Comparison of ENCODE assay signal across 24 cellular contexts in the genomic region with DNA sequence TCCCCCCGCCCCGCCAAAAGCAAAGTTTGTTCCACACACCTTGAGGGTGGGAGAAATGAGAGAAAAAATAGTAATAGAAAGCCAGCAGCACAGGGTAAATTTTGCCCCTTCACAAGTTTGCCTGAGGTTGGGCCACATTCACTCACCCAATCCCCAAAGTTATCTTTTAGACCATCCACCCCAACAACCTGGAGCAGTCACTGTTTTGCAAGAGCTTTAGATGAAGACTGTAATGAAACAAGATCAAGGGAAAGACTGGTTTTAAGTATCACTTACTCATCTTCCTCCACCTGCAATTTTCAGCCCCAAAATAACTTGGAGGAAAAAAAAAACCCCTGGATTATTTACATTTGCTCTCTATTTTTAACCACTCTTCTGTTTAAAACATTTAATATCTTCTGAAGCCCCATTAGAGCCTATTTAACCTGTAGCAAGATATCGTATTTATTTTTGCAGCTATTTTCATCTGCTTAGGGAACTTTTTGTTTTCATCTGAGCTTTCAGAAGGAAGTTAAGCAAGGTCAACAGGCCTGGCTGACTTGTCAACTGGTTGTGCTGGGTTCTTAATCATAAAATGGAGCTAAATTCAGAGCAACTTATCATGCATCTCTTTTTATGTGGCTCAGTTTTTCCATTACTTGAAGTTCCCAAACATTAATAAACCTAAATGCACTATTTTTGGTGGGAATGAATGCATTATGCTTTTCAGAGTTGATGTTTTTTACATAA. TPM values are rescaled to one million over a fixed set of nuclear protein-coding genes. Genes with fewer than 3 reads are reported as not detected.
DNase-seq lines count a peak whose midpoint lies in the region; ATAC-seq, FAIRE-seq and TF ChIP-seq lines count a peak whose summit lies in the region.
"Had no signal": no experiment of that assay in that cellular context is flagged by ENCODE, and none has a peak within 500 bp of the region (broad histone marks: within the 10 kb centered on the region; RNA-seq: fewer than 3 reads in every experiment).

No MANE protein-coding gene starts in this region.

- no peaks in the 10 kb centered on the region for H3K36me3 ChIP-seq in BLaER1 treated with 17β-estradiol and CSF1 and Interleukin-3, amounts not matched to agents 10 nM and 100 nM
- H3K36me3 ChIP-seq in MM.1S (replicated peaks; ENCODE audit: insufficient read depth, low read length) (no peaks in the 10 kb centered on the region), pancreas (no peaks in the 10 kb centered on the region)

- no peaks in the 10 kb centered on the region for H3K9me3 Mint-ChIP-seq in activated naive CD8-positive, alpha-beta T cell treated with anti-CD3 and anti-CD28 coated beads, Interleukin-2, amount 50 U/mL, for 24 hours

- no peaks in the 10 kb centered on the region for H3K36me3 Mint-ChIP-seq in activated naive CD8-positive, alpha-beta T cell treated with anti-CD3 and anti-CD28 coated beads, Interleukin-2, amount 50 U/mL, for 24 hours (ENCODE audit: low read depth)
- H3K36me3 Mint-ChIP-seq: CD4-positive, alpha-beta memory T cell had no signal

- 70% methylated on average over 3 of the region's 3 CpGs for WGBS in pancreas, 2 donors

- no peaks in the 10 kb centered on the region for H3K27me3 ChIP-seq in BLaER1 treated with 17β-estradiol and CSF1 and Interleukin-3, amounts not matched to agents 10 nM and 100 nM
- H3K27me3 ChIP-seq in MM.1S (replicated peaks; ENCODE audit: insufficient read depth, low read length) (no peaks in the 10 kb centered on the region), pancreas (peaks cover 0 to 2% (median 0%) of the 10 kb centered on the region in 4 donors)

- H4K20me1 ChIP-seq in BLaER1 treated with 17β-estradiol and CSF1 and Interleukin-3, amounts not matched to agents 10 nM and 100 nM: no peaks in the 10 kb centered on the region
- H4K20me1 ChIP-seq in MM.1S (ENCODE audit: insufficient read depth, low read length): no peaks in the 10 kb centered on the region

- no peak overlapping the region for H3K4me3 Mint-ChIP-seq in activated naive CD8-positive, alpha-beta T cell treated with anti-CD3 and anti-CD28 coated beads, Interleukin-2, amount 50 U/mL, for 24 hours
- H3K4me3 Mint-ChIP-seq: CD4-positive, alpha-beta memory T cell; nephron progenitor cell; T-helper 17 cell had no signal

- H3K4me1 Mint-ChIP-seq in activated naive CD8-positive, alpha-beta T cell treated with anti-CD3 and anti-CD28 coated beads, Interleukin-2, amount 50 U/mL, for 24 hours: peaks cover 11% of the 10 kb centered on the region
- H3K4me1 Mint-ChIP-seq: T-helper 17 cell had no signal

- peak; percentile 71 for FAIRE-seq in pancreas (lab: Jason Lieb, UNC)
- FAIRE-seq: K562, urothelium cell line had no signal

- TF ChIP-seq CTCF in MM.1S (IDR thresholded peaks at IDR 0.05; ENCODE audit: low read length): no peak
- TF ChIP-seq CTCF in pancreas (IDR thresholded peaks at IDR 0.05): no peak

- H3F3A ChIP-seq in MM.1S (ENCODE audit: insufficient read depth, low read length): no peaks in the 10 kb centered on the region; the same call in 1 of the 2 replicates

- intact Hi-C loops in pancreas (cut with DNase I): no loop called here

- peaks cover 0 to 11% (median 9%) of the 10 kb centered on the region in 10 experiments; a peak in 11 of 20 replicates for H3K4me1 ChIP-seq in BLaER1 treated with 17β-estradiol and CSF1 and Interleukin-3, amounts not matched to agents 10 nM and 100 nM
- H3K4me1 ChIP-seq in MM.1S (ENCODE audit: low read length): peaks cover 12% of the 10 kb centered on the region
- peaks cover 0 to 3% (median 0%) of the 10 kb centered on the region in 3 donors for H3K4me1 ChIP-seq in pancreas

- H3K9me3 ChIP-seq in BLaER1 treated with 17β-estradiol and CSF1 and Interleukin-3, amounts not matched to agents 10 nM and 100 nM (replicated peaks in 1 of 11): peaks cover 0 to 19% (median 9%) of the 10 kb centered on the region in 11 experiments; a peak in 12 of 22 replicates
- H3K9me3 ChIP-seq in MM.1S (replicated peaks; ENCODE audit: insufficient read depth, low read length) (no peaks in the 10 kb centered on the region), pancreas (no peaks in the 10 kb centered on the region)

- DNase-seq in MM.1S (no peak), pancreas (no peak), ecto neural progenitor cell (ENCODE audit: low spot score) (no peak), left lobe of liver (ENCODE audit: low spot score) (no peak)
- no peak for DNase-seq in activated naive CD8-positive, alpha-beta T cell treated with anti-CD3 and anti-CD28 coated beads, Interleukin-2, amount 50 U/mL, for 24 hours
- DNase-seq in stimulated activated CD4-positive, alpha-beta T cell treated with anti-CD3 and anti-CD28 coated beads, Interleukin-4, amount 100 ng/mL, for 1 hour: no peak
- DNase-seq: activated CD4-positive, alpha-beta T cell treated with anti-CD3 and anti-CD28 coated beads, Interleukin-2, amount 50 U/mL, for 1 hour; activated CD8-positive, alpha-beta memory T cell treated with anti-CD3 and anti-CD28 coated beads, Interleukin-2, amount 50 U/mL, for 4 hours; activated effector memory CD4-positive, alpha-beta T cell treated with Interleukin-2 at 50 U/mL for 16 hours; anterior cingulate cortex; CD4-positive, alpha-beta memory T cell; central memory CD4-positive, alpha-beta T cell; HCEC 1CT; left ventricle myocardium superior; NCI-H187; NCI-H226; NCI-H82; nephron progenitor cell; posterior cingulate gyrus; T-helper 17 cell had no signal

- no peak for ATAC-seq in activated naive CD8-positive, alpha-beta T cell treated with anti-CD3 and anti-CD28 coated beads, Interleukin-2, amount 50 U/mL, for 24 hours
- ATAC-seq in pancreas: no peak
- no peak for ATAC-seq in left lobe of liver
- ATAC-seq: K562, left ventricle myocardium superior, T-helper 17 cell had no signal

- no peaks in the 10 kb centered on the region for H3K9me2 ChIP-seq in MM.1S (replicated peaks; ENCODE audit: insufficient read depth, low read length)

- H3K27ac Mint-ChIP-seq in activated naive CD8-positive, alpha-beta T cell treated with anti-CD3 and anti-CD28 coated beads, Interleukin-2, amount 50 U/mL, for 24 hours: peak overlapping the region; percentile 39
- H3K27ac Mint-ChIP-seq: T-helper 17 cell had no signal

- H3K27ac ChIP-seq in BLaER1 treated with 17β-estradiol and CSF1 and Interleukin-3, amounts not matched to agents 10 nM and 100 nM: no peak overlapping the region
- H3K27ac ChIP-seq in MM.1S (ENCODE audit: low read length) (peak overlapping the region; percentile 55; the same call in 1 of the 2 replicates), pancreas (no peak overlapping the region)
- H3K27ac ChIP-seq: VCaP had no signal

- H2AFZ ChIP-seq in MM.1S (ENCODE audit: low read length): peak overlapping the region; percentile 38; the same call in 1 of the 2 replicates

- no peak overlapping the region for H3K4me3 ChIP-seq in BLaER1 treated with 17β-estradiol and CSF1 and Interleukin-3, amounts not matched to agents 10 nM and 100 nM
- peak overlapping the region; percentile 17; the same call in 1 of the 2 replicates for H3K4me3 ChIP-seq in MM.1S (ENCODE audit: low read length)
- no peak overlapping the region for H3K4me3 ChIP-seq in pancreas
- H3K4me3 ChIP-seq: K562 had no signal

- no peak overlapping the region for H3K9ac ChIP-seq in BLaER1 treated with 17β-estradiol and CSF1 and Interleukin-3, amounts not matched to agents 10 nM and 100 nM
- no peak overlapping the region for H3K9ac ChIP-seq in MM.1S (ENCODE audit: low read length)

- H3K27me3 Mint-ChIP-seq in activated naive CD8-positive, alpha-beta T cell treated with anti-CD3 and anti-CD28 coated beads, Interleukin-2, amount 50 U/mL, for 24 hours: no peaks in the 10 kb centered on the region
- H3K27me3 Mint-ChIP-seq: CD4-positive, alpha-beta memory T cell; T-helper 17 cell had no signal

- peak overlapping the region in 8 of 11 experiments; percentile 1 to 29 (median 10); a peak in 5 of 22 replicates for H3K4me2 ChIP-seq in BLaER1 treated with 17β-estradiol and CSF1 and Interleukin-3, amounts not matched to agents 10 nM and 100 nM
- peak overlapping the region; percentile 41 for H3K4me2 ChIP-seq in MM.1S (ENCODE audit: low read depth, low read length)

- no peaks in the 10 kb centered on the region for H3K79me2 ChIP-seq in MM.1S (ENCODE audit: low read length)

RNA-seq across cellular contexts. Expression of a gene that starts 24.6 kb away (rescaled TPM):
- total RNA-seq in pancreas: 10 to 100 TPM in 3 of 6 donors, 1 to 10 TPM in 3; 6.7 to 16.6 (median 10.3) TPM
- polyA plus RNA-seq in pancreas: 1 to 10 TPM; 2.4 to 7.7 TPM
- total RNA-seq in left lobe of liver: 33.3 TPM
